ENCODE assay signal across 7 cellular contexts in genomic region chr7:18495412-18496335, GRCh38. TPM values are rescaled to one million over a fixed set of nuclear protein-coding genes. Genes with fewer than 3 reads are reported as not detected.
DNase-seq lines count a peak whose midpoint lies in the region; ATAC-seq and TF ChIP-seq lines count a peak whose summit lies in the region.

Gene HDAC9, plus strand, starts transcription at chr7:18495749. Its CDS starts 554 bp downstream, at chr7:18496303.

- H3K9me3 Mint-ChIP-seq in T-cell: no peaks in the 10 kb centered on the region

- peak within 1 kb of the TSS; percentile 16 for H3K9ac ChIP-seq in mucosa of stomach (ENCODE audit: low read length)

- H3K9me3 ChIP-seq in mucosa of stomach (ENCODE audit: control insufficient read depth, low read length) (no peaks in the 10 kb centered on the region), aorta (ENCODE audit: control insufficient read depth, low read length) (no peaks in the 10 kb centered on the region)

- POLR2A ChIA-PET in T-cell (lab: Charles Lee): interaction anchor here (0.5 to 0.7 kb wide), 3 partner anchors 49 to 1088 kb away, joined by 3 read pairs; no protein-coding TSS in a partner anchor

- peak within 1 kb of the TSS; percentile 63 to 65 (median 65) for H3K4me3 Mint-ChIP-seq in T-cell

- H3K36me3 ChIP-seq in mucosa of stomach (ENCODE audit: control insufficient read depth, insufficient read depth, low read length) (no peaks in the 10 kb centered on the region), aorta (ENCODE audit: control insufficient read depth in 1 of 2, insufficient read depth in 2 of 2, low read length in 1 of 2) (no peaks in the 10 kb centered on the region)

- no peak within 1 kb of the TSS for H3K27ac Mint-ChIP-seq in T-cell

- 1 to 2% methylated on average over 18 of the region's 18 CpGs for WGBS in aorta, 2 donors

- H3K27me3 ChIP-seq in mucosa of stomach (ENCODE audit: control insufficient read depth, insufficient read depth, low read length) (no peaks in the 10 kb centered on the region), aorta (ENCODE audit: control insufficient read depth in 1 of 2, insufficient read depth in 2 of 2, low read length in 1 of 2) (no peaks in the 10 kb centered on the region)

- no peaks in the 10 kb centered on the region for H3K27me3 Mint-ChIP-seq in T-cell

- H3K4me3 ChIP-seq in HFF-Myc (replicated peaks; ENCODE audit: low read depth, low read length) (peak within 1 kb of the TSS; percentile 26), fibroblast of mammary gland (ENCODE audit: control insufficient read depth, low read depth, low read length) (peak within 1 kb of the TSS; percentile 31), mucosa of stomach (ENCODE audit: low read length) (no peak within 1 kb of the TSS), aorta (ENCODE audit: low read length in 2 of 2) (peak within 1 kb of the TSS; percentile 64 to 89)

- peak; percentile 65 for TF ChIP-seq POLR2A in GM18505 (IDR thresholded peaks at IDR 0.05; ENCODE audit: borderline replicate concordance, extremely low read depth, insufficient read depth, insufficient read length)

- DNase-seq in HFF-Myc (ENCODE audit: extremely low read depth, low read depth) (no peak), NCI-H1092 (lab: John Stamatoyannopoulos, UW) (peak; percentile 95), T-cell (no peak), fibroblast of mammary gland (ENCODE audit: low read depth) (peak; percentile 50), aorta (peak; percentile 44 to 70)

- no peak for TF ChIP-seq CTCF in HFF-Myc (IDR thresholded peaks at IDR 0.05; ENCODE audit: low read depth, low read length, missing control alignments)
- no peak for TF ChIP-seq CTCF in fibroblast of mammary gland (conservative IDR thresholded peaks at IDR 0.05; ENCODE audit: control insufficient read depth, insufficient read depth, low read depth, low read length)

- H3K36me3 Mint-ChIP-seq in T-cell: no peaks in the 10 kb centered on the region

- ATAC-seq in GM18505 (IDR thresholded peaks at IDR 0.05; ENCODE audit: unreplicated experiment) (peak; percentile 92), T-cell (replicated peaks in 1 of 4) (peak in 2 of 4 experiments; percentile 20 to 46), aorta (ENCODE audit: low FRiP score) (peak; percentile 75)

- peaks cover 10 to 13% (median 12%) of the 10 kb centered on the region in 3 donors for H3K4me1 Mint-ChIP-seq in T-cell

- intact Hi-C loops in aorta (cut with DNase I): loop anchor here (2.0 to 10.0 kb wide), 4 partner anchors 57 to 169 kb away; no protein-coding TSS in a partner anchor

- H3K27ac ChIP-seq in aorta (ENCODE audit: low read depth in 1 of 2, low read length in 2 of 2): peak within 1 kb of the TSS; percentile 83 to 100

- H3K4me1 ChIP-seq in mucosa of stomach (ENCODE audit: control insufficient read depth, insufficient read depth, low read length) (peaks cover 6% of the 10 kb centered on the region), aorta (ENCODE audit: control insufficient read depth in 1 of 2, insufficient read depth in 2 of 2, low read length in 2 of 2) (peaks cover 0 to 16% of the 10 kb centered on the region in 2 donors)

- CTCF ChIA-PET in T-cell (lab: Charles Lee): interaction anchor here in 1 of 2 donors (1.1 kb wide), 1 partner anchor 16 kb away, joined by 3 read pairs; no protein-coding TSS in a partner anchor

RNA-seq across cellular contexts. Expression of gene HDAC9, which starts in this region (rescaled TPM):
- total RNA-seq in T-cell (1 to 10 TPM; 2.8 to 6.7 (median 4.7) TPM), aorta (100 to 1,000 TPM in 1 of 2 donors, 10 to 100 TPM in 1; 51.4 to 122 TPM)
- 10 to 100 TPM in 1 of 2 donors, 1 to 10 TPM in 1; 9.1 to 11.0 TPM for polyA plus RNA-seq in aorta

Comparison
In these comparisons a context has a peak if more than half of its experiments do, and no peak if none do; other contexts are left out.
1. RNA of gene HDAC9 (total RNA-seq): 51.4 to 122 TPM in aorta; 2.8 to 6.7 TPM in T-cell; every median in the first group is over 4 times any median in the second.
2. DNase-seq: peak in NCI-H1092 (single experiment), fibroblast of mammary gland (single experiment) and aorta (2 of 2); none in HFF-Myc (single experiment) and T-cell (0 of 34).